ENCODE assay signal across 7 cellular contexts in the genomic region with DNA sequence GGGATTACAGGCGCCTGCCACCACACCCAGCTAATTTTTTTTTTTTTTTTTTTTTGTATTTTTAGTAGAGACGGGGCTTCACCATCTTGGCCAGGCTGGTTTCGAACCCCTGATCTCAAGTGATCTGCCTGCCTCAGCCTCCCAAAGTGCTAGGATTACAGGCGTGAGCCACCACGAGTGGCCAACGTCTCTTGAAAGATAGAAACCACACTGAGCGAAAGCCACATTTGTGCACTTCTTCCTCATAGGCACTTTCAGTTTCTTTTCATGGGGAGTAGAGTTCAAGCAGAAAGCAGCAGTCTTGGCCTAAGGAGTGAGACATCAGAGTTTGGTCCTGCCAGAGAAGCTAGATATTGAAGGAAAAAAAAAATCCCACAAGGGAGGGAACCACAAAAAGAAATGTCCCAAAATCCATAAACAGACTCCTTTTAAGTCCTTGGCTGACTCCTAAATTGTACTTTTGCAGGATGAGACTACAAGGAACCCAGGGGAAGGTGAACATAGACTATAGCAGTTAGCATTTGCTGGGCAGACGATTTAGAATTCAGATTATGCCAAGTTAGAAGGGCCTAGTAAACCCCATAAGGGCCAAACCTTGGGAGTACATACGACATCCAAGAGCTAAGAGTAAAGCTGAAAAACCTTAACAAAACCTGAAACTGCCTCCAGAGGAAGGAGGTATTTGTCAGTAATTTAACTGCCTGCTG. TPM values are rescaled to one million over a fixed set of nuclear protein-coding genes. Genes with fewer than 3 reads are reported as not detected.
DNase-seq lines count a peak whose midpoint lies in the region; ATAC-seq and TF ChIP-seq lines count a peak whose summit lies in the region.

No MANE protein-coding gene starts in this region.

- H3K4me1 ChIP-seq in osteoblast (ENCODE audit: insufficient read depth, low read length) = peaks cover 30% of the 10 kb centered on the region

- no peak overlapping the region for H2AFZ ChIP-seq in osteoblast (ENCODE audit: low read length)

- H3K9me3 ChIP-seq in osteoblast (ENCODE audit: low read depth, low read length) = no peaks in the 10 kb centered on the region

- CTCF ChIA-PET in MCF 10A (lab: Yijun Ruan, JAX) = interaction anchor here (0.6 to 2.3 kb wide), 3 partner anchors 10 to 109 kb away, joined by 5 to 13 read pairs (median 5); no protein-coding TSS in a partner anchor

- intact Hi-C loops in MCF 10A (cut with micrococcal nuclease) = no loop called here

- H4K20me1 ChIP-seq in osteoblast (ENCODE audit: insufficient read depth, low read length) = no peaks in the 10 kb centered on the region

- POLR2A ChIA-PET in MCF 10A (lab: Yijun Ruan, JAX) = interaction anchor here (0.6 kb wide), 1 partner anchor 107 kb away, joined by 4 read pairs; no protein-coding TSS in a partner anchor

- H3K4me1 Mint-ChIP-seq in MCF 10A (ENCODE audit: insufficient read depth, unreplicated experiment) = no peaks in the 10 kb centered on the region

- H3K4me3 ChIP-seq in osteoblast (ENCODE audit: insufficient read depth, low read length) = no peak overlapping the region

- TF ChIP-seq CTCF in GM20000 (IDR thresholded peaks at IDR 0.05; ENCODE audit: extremely low read depth, missing control alignments) (no peak), osteoblast (IDR thresholded peaks at IDR 0.05; ENCODE audit: extremely low read depth, low read depth, low read length) (no peak), MCF 10A (IDR thresholded peaks at IDR 0.05; ENCODE audit: unreplicated experiment) (no peak)

- DNase-seq in GM20000 (ENCODE audit: low spot score) (peak; percentile 71), activated T-cell treated with anti-CD3 and anti-CD28 coated beads for 48 hours (ENCODE audit: low read depth) (peak; percentile 9), osteoblast (ENCODE audit: insufficient read length, low spot score, missing footprints) (no peak), OCI-M2 (lab: John Stamatoyannopoulos, UW; ENCODE audit: unreplicated experiment) (no peak), MCF 10A (ENCODE audit: unreplicated experiment) (no peak), AG08395 (ENCODE audit: low spot score) (no peak)

- H3K79me2 ChIP-seq in osteoblast (ENCODE audit: insufficient read depth, low read length) = no peaks in the 10 kb centered on the region

- BruUV-seq in MCF 10A (replicated peaks; lab: Mats Ljungman, UMichigan) = no TSS peak

- no peaks in the 10 kb centered on the region for H3K27me3 ChIP-seq in osteoblast (ENCODE audit: insufficient read depth, low read length)

- no peak overlapping the region for H3K4me3 Mint-ChIP-seq in MCF 10A (ENCODE audit: unreplicated experiment)

- ATAC-seq in HG03442 (IDR thresholded peaks at IDR 0.05; ENCODE audit: unreplicated experiment) = peak; percentile 76

- no peak overlapping the region for H3K27ac Mint-ChIP-seq in MCF 10A (ENCODE audit: low read depth, unreplicated experiment)

- H3K36me3 Mint-ChIP-seq in MCF 10A (ENCODE audit: insufficient read depth, unreplicated experiment) = no peaks in the 10 kb centered on the region

- H3K9me3 Mint-ChIP-seq in MCF 10A (ENCODE audit: unreplicated experiment) = no peaks in the 10 kb centered on the region

- H3K4me2 ChIP-seq in osteoblast (ENCODE audit: insufficient read depth, low read length) = no peak overlapping the region

- no peaks in the 10 kb centered on the region for H3K27me3 Mint-ChIP-seq in MCF 10A (ENCODE audit: insufficient read depth, unreplicated experiment)

- H3K27ac ChIP-seq in osteoblast (ENCODE audit: low read depth, low read length) = peak overlapping the region; percentile 37

- H3K36me3 ChIP-seq in osteoblast (ENCODE audit: insufficient read depth, low read length) = peaks cover 27% of the 10 kb centered on the region

RNA-seq across cellular contexts. Expression of a gene that starts 43.9 kb away (rescaled TPM):
- total RNA-seq in osteoblast (33.3 and 38.4 TPM in 2 replicates), MCF 10A (2022) (0.96 and 3.1 TPM in 2 replicates)

RNA-seq across cellular contexts. Expression of a gene that starts 55.9 kb away (rescaled TPM):
- total RNA-seq in osteoblast = 31.2 and 31.5 TPM in 2 replicates
- 3.3 and 3.7 TPM in 2 replicates for total RNA-seq in MCF 10A (2022)

Comparison
In these comparisons a context has a peak if more than half of its experiments do, and no peak if none do; other contexts are left out.
1. DNase-seq: peak in GM20000 (single experiment) and activated T-cell treated with anti-CD3 and anti-CD28 coated beads for 48 hours (single experiment); none in osteoblast (single experiment), OCI-M2 (single experiment), MCF 10A (single experiment) and AG08395 (single experiment).